Comparison of ENCODE assay signal across 26 cellular contexts in genomic region chr5:11000517-11001353, GRCh38.
A peak's percentile ranks its signal among the peaks of the same experiment; 100 is the strongest.
DNase-seq lines count a peak whose midpoint lies in the region; TF ChIP-seq lines count a peak whose summit lies in the region.
"Had no signal": no experiment of that assay in that cellular context is flagged by ENCODE, and none has a peak within 500 bp of the region (broad histone marks: within the 10 kb centered on the region; RNA-seq: fewer than 3 reads in every experiment).

No MANE protein-coding gene starts in this region.

- H3K27ac ChIP-seq in cardiac muscle cell (peak overlapping the region; percentile 37), right atrium auricular region (peak overlapping the region; percentile 77 to 88), A673 (ENCODE audit: low read depth, low read length, poor library complexity, severe bottlenecking) (no peak overlapping the region)
- H3K27ac ChIP-seq: BLaER1 treated with 17β-estradiol and CSF1 and Interleukin-3, amounts not matched to agents 10 nM and 100 nM; RWPE1 had no signal

- intact Hi-C loops in A673 (cut with micrococcal nuclease; ENCODE audit: unreplicated experiment) (no loop called here), posterior vena cava (cut with DNase I) (no loop called here)

- H3K9me3 ChIP-seq in cardiac muscle cell (ENCODE audit: low read depth) (no peaks in the 10 kb centered on the region), right atrium auricular region (no peaks in the 10 kb centered on the region), A673 (ENCODE audit: low read depth, low read length, poor library complexity, severe bottlenecking) (no peaks in the 10 kb centered on the region)
- H3K9me3 ChIP-seq: BLaER1 treated with 17β-estradiol and CSF1 and Interleukin-3, amounts not matched to agents 10 nM and 100 nM; Caco-2; HAP-1; MG63; SK-N-SH had no signal

- H3K4me1 ChIP-seq in cardiac muscle cell (ENCODE audit: low read depth) (peaks cover 11% of the 10 kb centered on the region), right atrium auricular region (peaks cover 0 to 10% of the 10 kb centered on the region in 2 donors), A673 (ENCODE audit: insufficient read depth, low read length, poor library complexity, severe bottlenecking) (no peaks in the 10 kb centered on the region)
- H3K4me1 ChIP-seq: BLaER1 treated with 17β-estradiol and CSF1 and Interleukin-3, amounts not matched to agents 10 nM and 100 nM; Caco-2; HAP-1 had no signal

- POLR2A ChIA-PET in A673 (lab: Charles Lee; ENCODE audit: low non-redundant PET), result no interaction called here

- TF ChIP-seq CTCF in cardiac muscle cell (IDR thresholded peaks at IDR 0.05; ENCODE audit: low read depth, low read length) (no peak), right atrium auricular region (IDR thresholded peaks at IDR 0.05) (no peak), A673 (conservative IDR thresholded peaks at IDR 0.05; ENCODE audit: low read depth, low read length) (no peak)

- CTCF ChIA-PET in A673 (lab: Charles Lee), result no interaction called here

- H3K27me3 ChIP-seq in cardiac muscle cell (no peaks in the 10 kb centered on the region), right atrium auricular region (no peaks in the 10 kb centered on the region), A673 (replicated peaks; ENCODE audit: insufficient read depth, low read depth, low read length, poor library complexity) (no peaks in the 10 kb centered on the region)

- BruUV-seq in A673 (replicated peaks; lab: Mats Ljungman, UMichigan), result no TSS peak

- H3K4me3 ChIP-seq in cardiac muscle cell, result no peak overlapping the region
- H3K4me3 ChIP-seq in right atrium auricular region, result no peak overlapping the region
- H3K4me3 ChIP-seq in A673 (ENCODE audit: low read depth, low read length, poor library complexity, severe bottlenecking), result no peak overlapping the region
- H3K4me3 ChIP-seq: BLaER1 treated with 17β-estradiol and CSF1 and Interleukin-3, amounts not matched to agents 10 nM and 100 nM; HAP-1; MG63 had no signal

- DNase-seq in A172 (ENCODE audit: low spot score) (peak; percentile 4), RPMI7951 (ENCODE audit: low read depth) (peak; percentile 5), cardiac muscle cell (ENCODE audit: low read depth in 1 of 2, low spot score in 1 of 2) (no peak), right atrium auricular region (ENCODE audit: low spot score) (no peak), D341Med (ENCODE audit: low spot score) (no peak), A673 (ENCODE audit: low spot score) (no peak), posterior vena cava (ENCODE audit: low spot score) (no peak), COLO829 (ENCODE audit: low spot score) (no peak)
- DNase-seq: AML-193; Caco-2; CD4-positive, alpha-beta memory T cell; DMS 273 treated with DMSO at 0.1 percent for 48 hours; DMS79 treated with DMSO at 0.1 percent for 48 hours; GOT3; HFFc6; KBM-7; MG63; NCI-H2029; NCI-H2227 treated with DMSO at 0.1 percent for 48 hours; NCI-H526 treated with DMSO at 0.1 percent for 48 hours; SIG-M5; SK-N-SH; SW 1271 had no signal

- H3K36me3 ChIP-seq in cardiac muscle cell, result no peaks in the 10 kb centered on the region
- no peaks in the 10 kb centered on the region for H3K36me3 ChIP-seq in right atrium auricular region
- no peaks in the 10 kb centered on the region for H3K36me3 ChIP-seq in A673 (ENCODE audit: insufficient read depth, low read length, poor library complexity, severe bottlenecking)
- H3K36me3 ChIP-seq: BLaER1 treated with 17β-estradiol and CSF1 and Interleukin-3, amounts not matched to agents 10 nM and 100 nM; HAP-1; MG63 had no signal

Comparison
In these comparisons a context has a peak if more than half of its experiments do, and no peak if none do; other contexts are left out.
1. DNase-seq: peak in A172 (single experiment) and RPMI7951 (single experiment); none in cardiac muscle cell (0 of 2), right atrium auricular region (single experiment), D341Med (single experiment), A673 (single experiment), posterior vena cava (single experiment) and COLO829 (single experiment).